Comparison of ENCODE assay signal across 8 cellular contexts in the genomic region with DNA sequence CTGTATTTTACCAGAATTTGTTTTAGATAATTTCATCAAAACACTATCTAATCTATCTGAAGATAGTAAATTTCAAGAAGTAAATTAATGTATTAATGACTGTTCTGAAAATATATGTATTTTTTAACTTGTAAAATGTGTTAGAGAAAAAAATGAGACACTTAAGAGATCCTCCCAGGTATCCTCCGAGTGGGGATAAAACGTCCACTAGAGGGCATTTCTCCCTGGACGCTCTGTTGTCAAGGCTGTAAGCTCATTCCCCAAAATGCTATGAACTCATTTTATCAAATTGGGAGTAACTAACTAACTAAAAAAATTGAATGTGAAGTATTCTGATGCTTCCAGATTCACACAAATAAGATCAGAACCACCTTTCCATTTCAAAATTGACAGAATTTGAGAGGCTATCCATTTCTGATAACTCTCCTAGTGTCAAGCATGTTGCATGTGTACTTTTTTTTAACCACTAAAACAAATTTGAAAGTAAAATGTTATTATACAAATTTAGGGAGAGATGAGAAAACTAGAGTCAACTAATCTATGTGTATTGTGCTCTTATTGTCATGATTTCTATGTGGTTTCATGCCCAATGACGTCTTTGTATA.
DNase-seq lines count a peak whose midpoint lies in the region; ATAC-seq, FAIRE-seq and TF ChIP-seq lines count a peak whose summit lies in the region.

No MANE protein-coding gene starts in this region.

- no peak overlapping the region for H3K9ac ChIP-seq in keratinocyte (ENCODE audit: control insufficient read depth, extremely low read depth, insufficient read depth, low read length)

- H3K79me2 ChIP-seq in keratinocyte (ENCODE audit: control insufficient read depth, insufficient read depth, low read length) = no peaks in the 10 kb centered on the region

- dilution Hi-C loops in keratinocyte (cut with MboI; ENCODE audit: extremely low pct_ligation_motif_present, low sequenced_read_pairs) = no loop called here

- TF ChIP-seq CTCF in astrocyte of the cerebellum (IDR thresholded peaks at IDR 0.05; ENCODE audit: low read depth, low read length, missing control alignments) (peak; percentile 83), keratinocyte (optimal IDR thresholded peaks at IDR 0.05 in 1 of 3, IDR thresholded peaks at IDR 0.05 in 1 of 3, conservative IDR thresholded peaks at IDR 0.05 in 1 of 3; ENCODE audit: extremely low read depth in 1 of 3, insufficient read depth in 2 of 3, low read length in 3 of 3) (peak; percentile 62 to 72 (median 70))

- in situ Hi-C loops in astrocyte of the cerebellum (cut with HindIII; ENCODE audit: low sequenced_read_pairs) = no loop called here

- H2AFZ ChIP-seq in keratinocyte (ENCODE audit: control insufficient read depth, low read length) = no peak overlapping the region

- no peaks in the 10 kb centered on the region for H3K27me3 ChIP-seq in keratinocyte (ENCODE audit: control insufficient read depth, extremely low read depth, insufficient read depth, low read length)

- no peaks in the 10 kb centered on the region for H3K9me1 ChIP-seq in keratinocyte (ENCODE audit: control insufficient read depth, extremely low read depth, insufficient read depth, low read length)

- H3K27ac ChIP-seq in keratinocyte (ENCODE audit: control insufficient read depth, insufficient read depth, low read length) = no peak overlapping the region

- H3K9me3 ChIP-seq in keratinocyte (ENCODE audit: control insufficient read depth, low read depth, low read length) = no peaks in the 10 kb centered on the region

- no peaks in the 10 kb centered on the region for H3K36me3 ChIP-seq in keratinocyte (ENCODE audit: control insufficient read depth in 2 of 2, extremely low read depth in 1 of 2, insufficient read depth in 2 of 2, low read length in 2 of 2)

- H3K4me2 ChIP-seq in keratinocyte (ENCODE audit: control insufficient read depth, extremely low read depth, insufficient read depth, low read depth, low read length) = no peak overlapping the region

- peak; percentile 10 for DNase-seq in NCI-H146 (lab: John Stamatoyannopoulos, UW)
- DNase-seq in NCI-H146 treated with DMSO at 0.1 percent for 48 hours (lab: John Stamatoyannopoulos, UW; ENCODE audit: unreplicated experiment) = no peak
- DNase-seq in M059J (ENCODE audit: low read depth) = peak; percentile 21
- peak; percentile 19 for DNase-seq in astrocyte of the cerebellum (ENCODE audit: low read depth)
- no peak for DNase-seq in keratinocyte (ENCODE audit: low read depth, low spot score)
- DNase-seq in activated CD4-positive, CD25-positive, alpha-beta regulatory T cell treated with anti-CD3 and anti-CD28 coated beads, Interleukin-2, amount 50 U/mL, for 72 hours = no peak

- ATAC-seq in GM19463 (IDR thresholded peaks at IDR 0.05; ENCODE audit: unreplicated experiment) (peak; percentile 74), HG03571 (IDR thresholded peaks at IDR 0.05; ENCODE audit: unreplicated experiment) (no peak)

- FAIRE-seq in keratinocyte (lab: Jason Lieb, UNC) = peak; percentile 66

- no peak overlapping the region for H3K4me3 ChIP-seq in astrocyte of the cerebellum (ENCODE audit: low read depth, low read length)
- no peak overlapping the region for H3K4me3 ChIP-seq in keratinocyte (ENCODE audit: control insufficient read depth in 2 of 3, extremely low read depth in 1 of 3, insufficient read depth in 2 of 3, low read depth in 1 of 3, low read length in 3 of 3)

- no peaks in the 10 kb centered on the region for H3K4me1 ChIP-seq in keratinocyte (ENCODE audit: control insufficient read depth, extremely low read depth, insufficient read depth, low read length)

- H4K20me1 ChIP-seq in keratinocyte (ENCODE audit: control insufficient read depth, extremely low read depth, insufficient read depth, low read length) = no peaks in the 10 kb centered on the region

Comparison
In these comparisons a context has a peak if more than half of its experiments do, and no peak if none do; other contexts are left out.
1. DNase-seq: peak in NCI-H146 (single experiment), M059J (single experiment) and astrocyte of the cerebellum (single experiment); none in NCI-H146 treated with DMSO at 0.1 percent for 48 hours (single experiment), keratinocyte (single experiment) and activated CD4-positive, CD25-positive, alpha-beta regulatory T cell treated with anti-CD3 and anti-CD28 coated beads, Interleukin-2, amount 50 U/mL, for 72 hours (single experiment).